In genomic region chr3:31227152-31227581, GRCh38 we compare ENCODE assay signal across 9 cellular contexts.
DNase-seq lines count a peak whose midpoint lies in the region; ATAC-seq and TF ChIP-seq lines count a peak whose summit lies in the region.
"Had no signal": no experiment of that assay in that cellular context is flagged by ENCODE, and none has a peak within 500 bp of the region (broad histone marks: within the 10 kb centered on the region; RNA-seq: fewer than 3 reads in every experiment).

No MANE protein-coding gene starts in this region.

- no peaks in the 10 kb centered on the region for H3K9me2 ChIP-seq in OCI-LY7 (ENCODE audit: insufficient read depth, low read length)

- peak overlapping the region; percentile 100 for H3K27ac ChIP-seq in OCI-LY7 (ENCODE audit: low read depth, low read length, poor library complexity, severe bottlenecking)

- intact Hi-C loops in OCI-LY7 (cut with micrococcal nuclease; ENCODE audit: unreplicated experiment) = loop anchor here (10.0 kb wide), 2 partner anchors 582 to 622 kb away; partner anchors contain the start of gene TGFBR2

- H4K20me1 ChIP-seq in OCI-LY7 (ENCODE audit: insufficient read depth, low read length) = no peaks in the 10 kb centered on the region

- TF ChIP-seq CTCF in OCI-LY7 (conservative IDR thresholded peaks at IDR 0.05; ENCODE audit: low read length) (no peak), WTC11 (IDR thresholded peaks at IDR 0.05) (no peak)

- H3K27ac Mint-ChIP-seq in memory B cell (peak overlapping the region; percentile 99), WTC11 (no peak overlapping the region)

- peak overlapping the region; percentile 57 for H3K4me3 ChIP-seq in OCI-LY7 (ENCODE audit: low read depth, low read length, poor library complexity, severe bottlenecking)

- peak; percentile 75 for ATAC-seq in GM18520 (IDR thresholded peaks at IDR 0.05; ENCODE audit: unreplicated experiment)
- peak; percentile 50 for ATAC-seq in HG02938 (IDR thresholded peaks at IDR 0.05; ENCODE audit: unreplicated experiment)
- ATAC-seq in memory B cell (ENCODE audit: low read depth) = peak; percentile 83
- ATAC-seq in WTC11 = no peak
- no peak for ATAC-seq in GM21526 (IDR thresholded peaks at IDR 0.05; ENCODE audit: low FRiP score, unreplicated experiment)

- H3K4me2 ChIP-seq in OCI-LY7 (ENCODE audit: low read length) = peak overlapping the region; percentile 74

- peaks cover 13% of the 10 kb centered on the region; the same call in 1 of the 2 replicates for H3K36me3 ChIP-seq in OCI-LY7 (ENCODE audit: insufficient read depth, low read length)

- H3K27me3 Mint-ChIP-seq in memory B cell (no peaks in the 10 kb centered on the region), WTC11 (ENCODE audit: low read depth) (no peaks in the 10 kb centered on the region)

- BruUV-seq in OCI-LY7 (replicated peaks; lab: Mats Ljungman, UMichigan) = no TSS peak

- H3K36me3 Mint-ChIP-seq in memory B cell (no peaks in the 10 kb centered on the region), WTC11 (no peaks in the 10 kb centered on the region)

- peaks cover 56% of the 10 kb centered on the region for H3K4me1 Mint-ChIP-seq in memory B cell
- peaks cover 20% of the 10 kb centered on the region for H3K4me1 Mint-ChIP-seq in WTC11

- peak; percentile 96 for DNase-seq in OCI-LY7 (ENCODE audit: low spot score)
- DNase-seq in memory B cell (ENCODE audit: low spot score in 2 of 2) = peak; percentile 27 to 68
- DNase-seq in anterior cingulate cortex (lab: John Stamatoyannopoulos, UW) = no peak
- no peak for DNase-seq in A172 (ENCODE audit: low spot score)
- no peak for DNase-seq in WTC11 (ENCODE audit: low spot score)
- DNase-seq: NCI-H1436 treated with DMSO at 0.1 percent for 48 hours had no signal

- H3K4me1 ChIP-seq in OCI-LY7 (ENCODE audit: insufficient read depth, low read length, poor library complexity, severe bottlenecking) = peaks cover 98% of the 10 kb centered on the region

- CTCF ChIA-PET in OCI-LY7 (lab: Charles Lee; ENCODE audit: unreplicated experiment) = interaction anchor here (0.6 to 2.2 kb wide), 4 partner anchors 9 to 21 kb away, joined by 3 to 8 read pairs (median 3); no protein-coding TSS in a partner anchor
- CTCF ChIA-PET in WTC11 (lab: Charles Lee) = no interaction called here

- H3K4me3 Mint-ChIP-seq in memory B cell = peak overlapping the region; percentile 39
- H3K4me3 Mint-ChIP-seq in WTC11 = no peak overlapping the region

- POLR2A ChIA-PET in OCI-LY7 (lab: Charles Lee) = interaction anchor here (0.8 to 7.8 kb wide), 12 partner anchors 8 to 799 kb away, joined by 3 to 102 read pairs (median 8); partner anchors contain the start of gene STT3B
- POLR2A ChIA-PET in WTC11 (lab: Charles Lee) = no interaction called here

- peaks cover 14% of the 10 kb centered on the region; the same call in 1 of the 2 replicates for H3K9me3 ChIP-seq in OCI-LY7 (ENCODE audit: low read length)

- peak overlapping the region; percentile 5; the same call in 1 of the 2 replicates for H2AFZ ChIP-seq in OCI-LY7 (ENCODE audit: low read length)

- H3K9me3 Mint-ChIP-seq in memory B cell = no peaks in the 10 kb centered on the region
- no peaks in the 10 kb centered on the region; the same call in 1 of the 2 replicates for H3K9me3 Mint-ChIP-seq in WTC11

- no peaks in the 10 kb centered on the region for H3K79me2 ChIP-seq in OCI-LY7 (ENCODE audit: insufficient read depth, low read depth, low read length)

TF ChIP-seq in WTC11, 78 proteins besides CTCF, POLR2A, EP300 and RAD21:
- no peak for TF ChIP-seq GABPB1 (CRISPR knock-in tag; IDR thresholded peaks at IDR 0.05)
- TF ChIP-seq MAX (CRISPR knock-in tag; IDR thresholded peaks at IDR 0.05) = no peak
- TF ChIP-seq ZNF671 (CRISPR knock-in tag; IDR thresholded peaks at IDR 0.05) = no peak
- no peak for TF ChIP-seq AFF4 (CRISPR knock-in tag; IDR thresholded peaks at IDR 0.05; ENCODE audit: borderline replicate concordance)
- TF ChIP-seq, protein P1, sequence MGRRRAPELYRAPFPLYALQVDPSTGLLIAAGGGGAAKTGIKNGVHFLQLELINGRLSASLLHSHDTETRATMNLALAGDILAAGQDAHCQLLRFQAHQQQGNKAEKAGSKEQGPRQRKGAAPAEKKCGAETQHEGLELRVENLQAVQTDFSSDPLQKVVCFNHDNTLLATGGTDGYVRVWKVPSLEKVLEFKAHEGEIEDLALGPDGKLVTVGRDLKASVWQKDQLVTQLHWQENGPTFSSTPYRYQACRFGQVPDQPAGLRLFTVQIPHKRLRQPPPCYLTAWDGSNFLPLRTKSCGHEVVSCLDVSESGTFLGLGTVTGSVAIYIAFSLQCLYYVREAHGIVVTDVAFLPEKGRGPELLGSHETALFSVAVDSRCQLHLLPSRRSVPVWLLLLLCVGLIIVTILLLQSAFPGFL (CRISPR knock-in tag; IDR thresholded peaks at IDR 0.05; ENCODE audit: borderline replicate concordance) = no peak
- no peak for TF ChIP-seq PRRX2 (CRISPR knock-in tag; IDR thresholded peaks at IDR 0.05)
- no peak for TF ChIP-seq FOXP1 (CRISPR knock-in tag; IDR thresholded peaks at IDR 0.05; ENCODE audit: borderline replicate concordance)
- TF ChIP-seq SOX15 (CRISPR knock-in tag; IDR thresholded peaks at IDR 0.05) = no peak
- no peak for TF ChIP-seq SP1 (CRISPR knock-in tag; conservative IDR thresholded peaks at IDR 0.05)
- TF ChIP-seq JUN (CRISPR knock-in tag; IDR thresholded peaks at IDR 0.05) = no peak
- TF ChIP-seq NR1H2 (CRISPR knock-in tag; IDR thresholded peaks at IDR 0.05) = no peak

Comparison
In these comparisons a context has a peak if more than half of its experiments do, and no peak if none do; other contexts are left out.
1. ATAC-seq: peak in GM18520 (single experiment), HG02938 (single experiment) and memory B cell (single experiment); none in WTC11 (single experiment) and GM21526 (single experiment).
2. DNase-seq: peak in OCI-LY7 (single experiment) and memory B cell (2 of 2); none in anterior cingulate cortex (0 of 58), A172 (single experiment) and WTC11 (single experiment).